In the genomic region with DNA sequence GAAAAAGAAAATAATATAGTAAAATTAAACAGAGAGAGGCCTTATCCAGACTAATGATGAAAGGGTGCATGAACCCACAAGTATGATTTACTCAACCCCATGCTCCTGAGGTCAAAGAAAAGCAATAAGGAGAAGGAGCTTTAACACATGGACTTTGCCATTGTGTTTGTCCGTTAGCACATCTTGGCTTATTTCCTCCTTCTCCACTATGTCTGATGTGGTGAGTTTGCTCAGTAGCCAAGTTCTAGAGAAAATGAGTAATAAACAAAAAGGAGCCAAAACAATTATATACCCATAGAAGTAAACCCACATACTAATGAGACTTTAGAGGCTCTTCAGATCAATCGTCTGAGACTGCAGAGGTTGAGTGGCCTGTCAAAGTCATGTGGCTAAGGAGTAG, we compare ENCODE assay signal across 16 cellular contexts. TPM values are rescaled to one million over a fixed set of nuclear protein-coding genes. Genes with fewer than 3 reads are reported as not detected.
DNase-seq lines count a peak whose midpoint lies in the region; ATAC-seq, FAIRE-seq and TF ChIP-seq lines count a peak whose summit lies in the region.
"Had no signal": no experiment of that assay in that cellular context is flagged by ENCODE, and none has a peak within 500 bp of the region (broad histone marks: within the 10 kb centered on the region; RNA-seq: fewer than 3 reads in every experiment).

No MANE protein-coding gene starts in this region.

- intact Hi-C loops in left ventricle myocardium inferior (cut with micrococcal nuclease) = no loop called here
- intact Hi-C loops in sciatic nerve (cut with DNase I) = no loop called here

- peak; percentile 46 for ATAC-seq in sciatic nerve
- ATAC-seq: activated T-cell treated with anti-CD3 and anti-CD28 coated beads, Interleukin-2, amount 50 U/mL, for 72 hours; naive thymus-derived CD8-positive, alpha-beta T cell; Panc1 had no signal

- H3K27ac ChIP-seq in ACC112 (ENCODE audit: low read depth, low read length) (peak overlapping the region; percentile 24; the same call in 1 of the 2 replicates), left ventricle myocardium inferior (replicated peaks) (peak overlapping the region; percentile 56)

- no peak for FAIRE-seq in frontal cortex (lab: Jason Lieb, UNC)
- FAIRE-seq: H1, TTC549 had no signal

- no peak for TF ChIP-seq CTCF in astrocyte of the spinal cord (IDR thresholded peaks at IDR 0.05; ENCODE audit: low read depth, low read length)
- TF ChIP-seq CTCF in left ventricle myocardium inferior (IDR thresholded peaks at IDR 0.05; ENCODE audit: borderline replicate concordance) = no peak

- H3K9me3 ChIP-seq in left ventricle myocardium inferior (replicated peaks) = peaks cover 5% of the 10 kb centered on the region

- in situ Hi-C loops in astrocyte of the spinal cord (cut with HindIII; ENCODE audit: low sequenced_read_pairs) = no loop called here

- H3K27me3 ChIP-seq in ACC112 (ENCODE audit: insufficient read depth, low read length) (no peaks in the 10 kb centered on the region), left ventricle myocardium inferior (ENCODE audit: low read depth) (no peaks in the 10 kb centered on the region)

- no peaks in the 10 kb centered on the region for H3K79me2 ChIP-seq in ACC112 (ENCODE audit: control insufficient read depth, insufficient read depth, low read length, unreplicated experiment)

- DNase-seq in astrocyte of the spinal cord (ENCODE audit: low read depth, low spot score) (peak; percentile 61), left ventricle myocardium inferior (no peak), sciatic nerve (ENCODE audit: low spot score) (no peak), cerebellar nuclear complex (lab: John Stamatoyannopoulos, UW) (no peak), frontal cortex (ENCODE audit: low spot score in 2 of 2) (no peak)
- no peak for DNase-seq in activated CD4-positive, alpha-beta T cell treated with anti-CD3 and anti-CD28 coated beads for 4 hours
- no peak for DNase-seq in activated CD4-positive, alpha-beta T cell treated with anti-CD3 and anti-CD28 coated beads, Interleukin-2, amount 50 U/mL, for 1 hour
- DNase-seq: activated CD4-positive, alpha-beta T cell treated with anti-CD3 and anti-CD28 coated beads, Interleukin-2, amount 50 U/mL, for 48 hours; activated T-cell treated with anti-CD3 and anti-CD28 coated beads, Interleukin-2, amount 50 U/mL, for 72 hours; CD4-positive, CD25-positive, alpha-beta regulatory T cell; naive thymus-derived CD8-positive, alpha-beta T cell; NCI-H524 treated with DMSO at 0.1 percent for 48 hours had no signal

- H3K36me3 ChIP-seq in ACC112 (ENCODE audit: insufficient read depth, low read length) (no peaks in the 10 kb centered on the region), left ventricle myocardium inferior (no peaks in the 10 kb centered on the region)

- H3K4me3 ChIP-seq in ACC112 (ENCODE audit: low read depth, low read length) (peak overlapping the region; percentile 64), astrocyte of the spinal cord (ENCODE audit: low read depth, low read length) (no peak overlapping the region), left ventricle myocardium inferior (no peak overlapping the region)

- peak overlapping the region; percentile 89 for H2AFZ ChIP-seq in ACC112 (ENCODE audit: low read length, unreplicated experiment)

- H3K4me1 ChIP-seq in ACC112 (ENCODE audit: control insufficient read depth, insufficient read depth, low read length, unreplicated experiment) = peaks cover 43% of the 10 kb centered on the region
- peaks cover 28% of the 10 kb centered on the region for H3K4me1 ChIP-seq in left ventricle myocardium inferior

RNA-seq across cellular contexts. Expression of gene ADD3, which starts 26.1 kb away (rescaled TPM):
- total RNA-seq in left ventricle myocardium inferior (113 TPM), sciatic nerve (321 TPM), frontal cortex (78.7 TPM)

RNA-seq across cellular contexts. Expression of gene XPNPEP1, which starts 58.3 kb away (rescaled TPM):
- total RNA-seq in left ventricle myocardium inferior = 35.7 TPM
- 60.6 TPM for total RNA-seq in sciatic nerve
- total RNA-seq in frontal cortex = 79.9 TPM
